ENCODE assay signal across 9 cellular contexts in genomic region chr12:52020539-52021336, GRCh38. TPM values are rescaled to one million over a fixed set of nuclear protein-coding genes. Genes with fewer than 3 reads are reported as not detected.
DNase-seq lines count a peak whose midpoint lies in the region; ATAC-seq and TF ChIP-seq lines count a peak whose summit lies in the region.
"Had no signal": no experiment of that assay in that cellular context is flagged by ENCODE, and none has a peak within 500 bp of the region (broad histone marks: within the 10 kb centered on the region; RNA-seq: fewer than 3 reads in every experiment).

No MANE protein-coding gene starts in this region.

- DNase-seq in BJ (ENCODE audit: low read depth) (no peak), NCI-H2107 (lab: John Stamatoyannopoulos, UW) (peak; percentile 58), dedifferentiated amniotic fluid mesenchymal stem cell (ENCODE audit: extremely low spot score) (peak; percentile 37), myocyte (ENCODE audit: low read depth) (peak; percentile 63), type B pancreatic cell (ENCODE audit: extremely low spot score, unreplicated experiment) (no peak)

- H3K4me1 Mint-ChIP-seq in type B pancreatic cell (ENCODE audit: unreplicated experiment) = peaks cover 35% of the 10 kb centered on the region

- H3K9me3 Mint-ChIP-seq in type B pancreatic cell = no peaks in the 10 kb centered on the region

- no peaks in the 10 kb centered on the region for H3K36me3 ChIP-seq in BJ (ENCODE audit: control insufficient read depth, insufficient read depth, low read length)

- H3K4me3 ChIP-seq in BJ (ENCODE audit: low read depth, low read length) = no peak overlapping the region
- H3K4me3 ChIP-seq: skin epidermis had no signal

- CTCF ChIA-PET in BJ (lab: Yijun Ruan, JAX) = interaction anchor here (0.8 to 24.9 kb wide), 20 partner anchors 10 to 131 kb away, joined by 3 to 974 read pairs (median 5); partner anchors contain the start of genes ATG101, SMIM41 and TAMALIN

- no peaks in the 10 kb centered on the region for H3K36me3 Mint-ChIP-seq in type B pancreatic cell

- H3K27ac Mint-ChIP-seq in type B pancreatic cell = peak overlapping the region; percentile 33

- TF ChIP-seq CTCF in BJ (IDR thresholded peaks at IDR 0.05; ENCODE audit: insufficient read depth, low read depth, low read length) (peak; percentile 86), type B pancreatic cell (conservative IDR thresholded peaks at IDR 0.05) (peak; percentile 86)

- POLR2A ChIA-PET in BJ (lab: Charles Lee) = no interaction called here

- peaks cover 62% of the 10 kb centered on the region for H3K27me3 Mint-ChIP-seq in type B pancreatic cell

- peak overlapping the region; percentile 64 for H3K4me3 Mint-ChIP-seq in type B pancreatic cell

- no peaks in the 10 kb centered on the region; the same call in none of the 2 replicates for H3K27me3 ChIP-seq in BJ (ENCODE audit: control insufficient read depth, insufficient read depth, low read length)

- peak; percentile 38 for ATAC-seq in GM19351 (IDR thresholded peaks at IDR 0.05; ENCODE audit: unreplicated experiment)
- ATAC-seq in activated CD4-positive, CD25-positive, alpha-beta regulatory T cell treated with anti-CD3 and anti-CD28 coated beads, Interleukin-2, amount 50 U/mL, for 24 hours = peak; percentile 20 to 24
- ATAC-seq in GM18517 (IDR thresholded peaks at IDR 0.05; ENCODE audit: unreplicated experiment) = no peak

RNA-seq across cellular contexts. Expression of gene TAMALIN, which starts 14.0 kb away (rescaled TPM):
- polyA plus RNA-seq in BJ (2011; rRNA removed) = 0.96 and 1.3 TPM in 2 replicates
- 0.38 and 0.46 TPM in 2 replicates for polyA minus RNA-seq in BJ (2011; rRNA and poly(A)+ RNA removed)
- total RNA-seq in myocyte (64.9 and 96.8 TPM in 2 replicates), type B pancreatic cell (ENCODE audit: low replicate concordance) (4.2 and 16.5 TPM in 2 replicates)
- polyA plus RNA-seq in myocyte (2012) = 247 TPM

RNA-seq across cellular contexts. Expression of gene NR4A1, which starts 30.5 kb away (rescaled TPM):
- 9.8 and 18.6 TPM in 2 replicates for polyA plus RNA-seq in BJ (2011; rRNA removed)
- 17.9 and 21.8 TPM in 2 replicates for polyA minus RNA-seq in BJ (2011; rRNA and poly(A)+ RNA removed)
- total RNA-seq in myocyte = 3.4 and 5.5 TPM in 2 replicates
- polyA plus RNA-seq in myocyte (2012) = 2.7 TPM
- total RNA-seq in type B pancreatic cell (ENCODE audit: low replicate concordance) = 11.4 and 81.9 TPM in 2 replicates

RNA-seq across cellular contexts. Expression of gene ATG101, which starts 49.0 kb away (rescaled TPM):
- polyA plus RNA-seq in BJ (2011; rRNA removed) = 115 and 163 TPM in 2 replicates
- 68.6 and 88.6 TPM in 2 replicates for polyA minus RNA-seq in BJ (2011; rRNA and poly(A)+ RNA removed)
- total RNA-seq in myocyte (93.8 and 105 TPM in 2 replicates), type B pancreatic cell (ENCODE audit: low replicate concordance) (35.7 and 48.7 TPM in 2 replicates)
- 152 TPM for polyA plus RNA-seq in myocyte (2012)

RNA-seq across cellular contexts. Expression of gene SMIM41, which starts 58.8 kb away (rescaled TPM):
- 0.05 TPM in 1 of 2 replicates, not detected in the other for polyA plus RNA-seq in BJ (2011; rRNA removed)
- not detected in 2 replicates for polyA minus RNA-seq in BJ (2011; rRNA and poly(A)+ RNA removed)
- total RNA-seq in myocyte = not detected in 2 replicates
- polyA plus RNA-seq in myocyte (2012) = 0.11 TPM
- not detected in 2 replicates for total RNA-seq in type B pancreatic cell (ENCODE audit: low replicate concordance)

Comparison
In these comparisons a context has a peak if more than half of its experiments do, and no peak if none do; other contexts are left out.
1. DNase-seq: peak in NCI-H2107 (single experiment), dedifferentiated amniotic fluid mesenchymal stem cell (single experiment) and myocyte (single experiment); none in BJ (single experiment) and type B pancreatic cell (single experiment).